ENCODE assay signal across 1 cellular context in genomic region chr12:120680165-120680738, GRCh38.
TF ChIP-seq lines count a peak whose summit lies in the region.

No MANE protein-coding gene starts in this region.

TF ChIP-seq in GM12878, 131 proteins besides CTCF, POLR2A, EP300 and RAD21 (continued from another document):
- TF ChIP-seq ELK1 (IDR thresholded peaks at IDR 0.05; ENCODE audit: low read depth, low read length): no peak
- 0 out of 4 replicates have a peak, but pooled peaks of 1 of the 2 experiments have one; percentile 26 for TF ChIP-seq ETV6 (conservative IDR thresholded peaks at IDR 0.05 in 1 of 2, IDR thresholded peaks at IDR 0.05 in 1 of 2; ENCODE audit: borderline replicate concordance in 1 of 2, low read depth in 1 of 2)
- no peak for TF ChIP-seq ZZZ3 (IDR thresholded peaks at IDR 0.05; ENCODE audit: control insufficient read depth, insufficient read length, low read depth)
